In genomic region chr22:38415046-38415445, GRCh38 we compare ENCODE assay signal across 19 cellular contexts. TPM values are rescaled to one million over a fixed set of nuclear protein-coding genes. Genes with fewer than 3 reads are reported as not detected.
A peak's percentile ranks its signal among the peaks of the same experiment; 100 is the strongest.
DNase-seq lines count a peak whose midpoint lies in the region; ATAC-seq and TF ChIP-seq lines count a peak whose summit lies in the region.
"Had no signal": no experiment of that assay in that cellular context is flagged by ENCODE, and none has a peak within 500 bp of the region (broad histone marks: within the 10 kb centered on the region; RNA-seq: fewer than 3 reads in every experiment).

No MANE protein-coding gene starts in this region.

- no peaks in the 10 kb centered on the region for H3K36me3 Mint-ChIP-seq in chondrocyte (ENCODE audit: low read depth)
- peaks cover 14% of the 10 kb centered on the region for H3K36me3 Mint-ChIP-seq in Calu3 (ENCODE audit: insufficient read depth, unreplicated experiment)
- H3K36me3 Mint-ChIP-seq: mesothelial cell of epicardium, natural killer cell had no signal

- H3K27ac Mint-ChIP-seq in chondrocyte (ENCODE audit: unreplicated experiment): no peak overlapping the region
- H3K27ac Mint-ChIP-seq in Calu3 (ENCODE audit: unreplicated experiment): no peak overlapping the region
- H3K27ac Mint-ChIP-seq: activated CD8-positive, alpha-beta T cell treated with anti-CD3 and anti-CD28 coated beads for 36 hours; mesothelial cell of epicardium; natural killer cell had no signal

- 69% methylated on average over 12 of the region's 12 CpGs for WGBS in right cardiac atrium

- no peaks in the 10 kb centered on the region for H3K9me3 Mint-ChIP-seq in chondrocyte (ENCODE audit: low read depth)
- no peaks in the 10 kb centered on the region for H3K9me3 Mint-ChIP-seq in Calu3 (ENCODE audit: low read depth, unreplicated experiment)
- H3K9me3 Mint-ChIP-seq: activated CD8-positive, alpha-beta T cell treated with anti-CD3 and anti-CD28 coated beads for 36 hours; mesothelial cell of epicardium; natural killer cell had no signal

- intact Hi-C loops in right cardiac atrium (cut with DNase I): loop anchor here in 2 of 4 donors (10.0 kb wide), 2 partner anchors 50 to 160 kb away; partner anchors contain the start of genes DMC1 (in 1 of the 2) and KDELR3 (in 1 of the 2)
- intact Hi-C loops in Calu3 (cut with micrococcal nuclease; ENCODE audit: unreplicated experiment): loop anchor here (5.0 kb wide), 1 partner anchor 272 kb away; no protein-coding TSS in a partner anchor

- no TSS peak for BruUV-seq in Calu3 (replicated peaks; lab: Mats Ljungman, UMichigan)

- no peaks in the 10 kb centered on the region for H3K4me1 Mint-ChIP-seq in chondrocyte (ENCODE audit: low read depth)
- no peaks in the 10 kb centered on the region for H3K4me1 Mint-ChIP-seq in Calu3 (ENCODE audit: low read depth, unreplicated experiment)
- H3K4me1 Mint-ChIP-seq: mesothelial cell of epicardium, natural killer cell had no signal

- no peak for TF ChIP-seq CTCF in chondrocyte (IDR thresholded peaks at IDR 0.05)
- no peak for TF ChIP-seq CTCF in osteoblast (IDR thresholded peaks at IDR 0.05; ENCODE audit: extremely low read depth, low read depth, low read length)
- TF ChIP-seq CTCF in Calu3 (IDR thresholded peaks at IDR 0.05; ENCODE audit: unreplicated experiment): no peak

- no peaks in the 10 kb centered on the region for H3K9me3 ChIP-seq in right cardiac atrium (ENCODE audit: control insufficient read depth, low read length)
- H3K9me3 ChIP-seq in osteoblast (ENCODE audit: low read depth, low read length): no peaks in the 10 kb centered on the region
- H3K9me3 ChIP-seq: ascending aorta had no signal

- H3K4me1 ChIP-seq in right cardiac atrium (ENCODE audit: control insufficient read depth, insufficient read depth, low read length): peaks cover 3% of the 10 kb centered on the region
- peaks cover 9% of the 10 kb centered on the region for H3K4me1 ChIP-seq in osteoblast (ENCODE audit: insufficient read depth, low read length)
- H3K4me1 ChIP-seq: parathyroid adenoma had no signal

- no peak overlapping the region for H3K4me2 ChIP-seq in osteoblast (ENCODE audit: insufficient read depth, low read length)

- H3K36me3 ChIP-seq in osteoblast (ENCODE audit: insufficient read depth, low read length): no peaks in the 10 kb centered on the region
- H3K36me3 ChIP-seq: ascending aorta had no signal

- no peaks in the 10 kb centered on the region for H4K20me1 ChIP-seq in osteoblast (ENCODE audit: insufficient read depth, low read length)

- H3K4me3 ChIP-seq in right cardiac atrium (ENCODE audit: low read length): no peak overlapping the region
- no peak overlapping the region for H3K4me3 ChIP-seq in osteoblast (ENCODE audit: insufficient read depth, low read length)
- H3K4me3 ChIP-seq: ascending aorta had no signal

- peak overlapping the region; percentile 54 for H3K27ac ChIP-seq in right cardiac atrium (ENCODE audit: low read length)
- no peak overlapping the region for H3K27ac ChIP-seq in osteoblast (ENCODE audit: low read depth, low read length)
- H3K27ac ChIP-seq: ascending aorta, C4-2B, parathyroid adenoma had no signal

- ATAC-seq in right cardiac atrium: peak in 1 of 2 donors; percentile 9
- no peak for ATAC-seq in GM18867 (IDR thresholded peaks at IDR 0.05; ENCODE audit: unreplicated experiment)
- no peak for ATAC-seq in GM21786 (IDR thresholded peaks at IDR 0.05; ENCODE audit: unreplicated experiment)
- ATAC-seq: activated CD8-positive, alpha-beta T cell treated with anti-CD3 and anti-CD28 coated beads for 36 hours; natural killer cell had no signal

- no peak overlapping the region for H3K4me3 Mint-ChIP-seq in chondrocyte (ENCODE audit: unreplicated experiment)
- H3K4me3 Mint-ChIP-seq in Calu3 (ENCODE audit: low read depth, unreplicated experiment): no peak overlapping the region
- H3K4me3 Mint-ChIP-seq: activated CD8-positive, alpha-beta T cell treated with anti-CD3 and anti-CD28 coated beads for 36 hours; mesothelial cell of epicardium; natural killer cell had no signal

- no peaks in the 10 kb centered on the region for H3K79me2 ChIP-seq in osteoblast (ENCODE audit: insufficient read depth, low read length)
- H3K79me2 ChIP-seq: parathyroid adenoma had no signal

- CTCF ChIA-PET in Calu3 (lab: Charles Lee): no interaction called here

- H3K27me3 ChIP-seq in right cardiac atrium (ENCODE audit: control insufficient read depth, insufficient read depth) (no peaks in the 10 kb centered on the region), osteoblast (ENCODE audit: insufficient read depth, low read length) (peaks cover 2% of the 10 kb centered on the region)
- H3K27me3 ChIP-seq: ascending aorta had no signal

- DNase-seq in H4 (ENCODE audit: low spot score) (peak; percentile 1), chondrocyte (ENCODE audit: low spot score) (peak; percentile 40), right cardiac atrium (peak in 1 of 3 donors; percentile 30), osteoblast (ENCODE audit: insufficient read length, low spot score, missing footprints) (peak; percentile 79), COLO668 (lab: John Stamatoyannopoulos, UW; ENCODE audit: unreplicated experiment) (no peak), Calu3 (no peak)
- DNase-seq: activated CD8-positive, alpha-beta T cell treated with anti-CD3 and anti-CD28 coated beads for 36 hours; activated naive CD4-positive, alpha-beta T cell treated with anti-CD3 and anti-CD28 coated beads, Interleukin-2, amount 50 U/mL, for 16 hours; activated T-cell treated with anti-CD3 and anti-CD28 coated beads, Interleukin-2, amount 50 U/mL, for 48 hours; effector CD8-positive, alpha-beta T cell; natural killer cell had no signal

- H3K27me3 Mint-ChIP-seq in chondrocyte (ENCODE audit: low read depth) (no peaks in the 10 kb centered on the region), Calu3 (ENCODE audit: unreplicated experiment) (peaks cover 9% of the 10 kb centered on the region)

- H2AFZ ChIP-seq in osteoblast (ENCODE audit: low read length): no peak overlapping the region
- H2AFZ ChIP-seq: parathyroid adenoma had no signal

RNA-seq across cellular contexts. Expression of gene KCNJ4, which starts 40.0 kb away (rescaled TPM):
- 0.60 and 1.1 TPM in 2 replicates for total RNA-seq in H4 (2014; rRNA removed; shearing (Covaris generic))
- total RNA-seq in chondrocyte: 0.27 to 0.33 TPM (median 0.27 TPM) in 3 replicates
- 10 to 100 TPM; 15.7 to 40.5 (median 31.3) TPM for total RNA-seq in right cardiac atrium
- 40.4 TPM for polyA plus RNA-seq in right cardiac atrium
- not detected in 2 replicates for total RNA-seq in osteoblast
- total RNA-seq in Calu3 (2022): not detected in 2 replicates
- total RNA-seq: activated CD8-positive, alpha-beta T cell treated with anti-CD3 and anti-CD28 coated beads for 36 hours; ascending aorta; esophagus mucosa; natural killer cell had no signal
- polyA plus RNA-seq: AG04450 had no signal

RNA-seq across cellular contexts. Expression of gene KDELR3, which starts 52.9 kb away (rescaled TPM):
- 52.2 and 72.8 TPM in 2 replicates for total RNA-seq in H4 (2014; rRNA removed; shearing (Covaris generic))
- total RNA-seq in chondrocyte (127 to 137 TPM (median 134 TPM) in 3 replicates), right cardiac atrium (1 to 10 TPM; 5.0 to 8.3 (median 7.4) TPM), osteoblast (142 and 161 TPM in 2 replicates), Calu3 (2022) (16.1 and 18.7 TPM in 2 replicates)
- 7.9 TPM for polyA plus RNA-seq in right cardiac atrium

Comparison
In these comparisons a context has a peak if more than half of its experiments do, and no peak if none do; other contexts are left out.
1. DNase-seq: peak in H4 (single experiment), chondrocyte (single experiment) and osteoblast (single experiment); none in COLO668 (single experiment) and Calu3 (single experiment).